Comparison of ENCODE assay signal across 13 cellular contexts in the genomic region with DNA sequence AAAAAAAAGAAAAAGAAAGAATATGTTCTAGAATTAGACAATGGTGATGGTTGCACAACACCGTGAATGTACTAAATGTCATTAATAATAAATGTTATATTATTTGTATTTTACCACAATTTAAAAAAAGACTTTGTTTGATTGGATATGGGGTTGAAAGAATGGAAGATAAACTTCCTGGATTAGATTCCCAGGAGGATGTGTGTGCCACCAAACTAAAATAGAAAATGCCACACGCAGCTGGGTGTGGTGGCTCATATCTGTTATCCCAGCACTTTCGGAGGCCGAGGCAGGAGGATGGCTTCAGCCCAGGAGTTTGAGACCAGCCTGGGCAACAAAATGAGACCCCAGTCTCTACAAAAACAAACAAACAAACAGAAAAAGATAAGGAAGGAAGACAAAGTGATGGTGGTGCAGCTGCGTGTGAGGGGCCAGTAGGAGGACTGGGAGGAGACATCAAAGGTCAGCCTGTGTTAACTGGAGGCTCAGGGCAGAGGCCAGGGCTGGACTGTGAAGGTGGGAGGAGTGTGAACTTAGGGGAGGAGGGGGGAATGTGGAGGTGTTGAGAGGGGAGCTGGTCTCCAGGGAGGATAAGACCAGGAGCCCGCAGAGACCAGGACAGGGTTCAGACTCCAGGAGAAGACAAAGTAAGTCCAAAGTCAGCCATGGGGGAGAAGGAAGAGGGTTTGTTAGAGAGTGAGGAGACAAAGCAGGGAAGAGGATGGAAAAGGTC. TPM values are rescaled to one million over a fixed set of nuclear protein-coding genes. Genes with fewer than 3 reads are reported as not detected.
A peak's percentile ranks its signal among the peaks of the same experiment; 100 is the strongest.
DNase-seq lines count a peak whose midpoint lies in the region; ATAC-seq and TF ChIP-seq lines count a peak whose summit lies in the region.
"Had no signal": no experiment of that assay in that cellular context is flagged by ENCODE, and none has a peak within 500 bp of the region (broad histone marks: within the 10 kb centered on the region; RNA-seq: fewer than 3 reads in every experiment).

No MANE protein-coding gene starts in this region.

- H3K36me3 Mint-ChIP-seq in CD4-positive, alpha-beta T cell (ENCODE audit: low read depth): peaks cover 39% of the 10 kb centered on the region
- peaks cover 14% of the 10 kb centered on the region for H3K36me3 Mint-ChIP-seq in T-cell
- no peaks in the 10 kb centered on the region for H3K36me3 Mint-ChIP-seq in glutamatergic neuron (ENCODE audit: unreplicated experiment)

- POLR2A ChIA-PET in CD4-positive, alpha-beta T cell (lab: Charles Lee): no interaction called here
- POLR2A ChIA-PET in T-cell (lab: Charles Lee): interaction anchor here in 1 of 2 donors (0.7 kb wide), 1 partner anchor 85 kb away, joined by 11 read pairs; no protein-coding TSS in a partner anchor

- no peak for TF ChIP-seq CTCF in CD4-positive, alpha-beta T cell (IDR thresholded peaks at IDR 0.05)
- TF ChIP-seq CTCF in fibroblast of the aortic adventitia (IDR thresholded peaks at IDR 0.05; ENCODE audit: insufficient read depth, low read length): no peak
- no peak for TF ChIP-seq CTCF in sigmoid colon (IDR thresholded peaks at IDR 0.05)
- TF ChIP-seq CTCF in glutamatergic neuron (IDR thresholded peaks at IDR 0.05; ENCODE audit: partially characterized antibody, unreplicated experiment): no peak

- ATAC-seq in CD4-positive, alpha-beta T cell (ENCODE audit: poor library complexity): no peak
- ATAC-seq in T-cell (replicated peaks in 1 of 4) (no peak), GM19467 (IDR thresholded peaks at IDR 0.05; ENCODE audit: unreplicated experiment) (no peak), GM21576 (IDR thresholded peaks at IDR 0.05; ENCODE audit: unreplicated experiment) (no peak)

- H3K27me3 ChIP-seq in CD4-positive, alpha-beta T cell (ENCODE audit: control insufficient read depth, insufficient read depth, low read length): no peaks in the 10 kb centered on the region
- H3K27me3 ChIP-seq in sigmoid colon: no peaks in the 10 kb centered on the region

- WGBS in sigmoid colon, 2 donors: 83 to 87% methylated on average over 6 of the region's 6 CpGs

- H3K4me3 ChIP-seq in fibroblast of the aortic adventitia (ENCODE audit: low read depth, low read length): no peak overlapping the region
- peak overlapping the region in 1 of 4 donors; percentile 30 for H3K4me3 ChIP-seq in sigmoid colon
- H3K4me3 ChIP-seq: SJSA1 had no signal

- H3K4me1 Mint-ChIP-seq in CD4-positive, alpha-beta T cell (ENCODE audit: low read depth): peaks cover 50% of the 10 kb centered on the region
- peaks cover 54 to 85% (median 69%) of the 10 kb centered on the region in 3 donors for H3K4me1 Mint-ChIP-seq in T-cell
- H3K4me1 Mint-ChIP-seq in glutamatergic neuron (ENCODE audit: low read depth, unreplicated experiment): peaks cover 2% of the 10 kb centered on the region

- H3K4me3 Mint-ChIP-seq in CD4-positive, alpha-beta T cell: no peak overlapping the region
- H3K4me3 Mint-ChIP-seq in T-cell (peak overlapping the region in 1 of 3 donors; percentile 54), glutamatergic neuron (ENCODE audit: unreplicated experiment) (no peak overlapping the region)

- peaks cover 0 to 3% (median 0%) of the 10 kb centered on the region in 4 donors for H3K4me1 ChIP-seq in sigmoid colon

- DNase-seq in CD4-positive, alpha-beta T cell: no peak
- DNase-seq in T-cell: no peak
- peak; percentile 49 for DNase-seq in fibroblast of the aortic adventitia (ENCODE audit: low read depth)
- DNase-seq in sigmoid colon: no peak
- DNase-seq in glutamatergic neuron: no peak
- no peak for DNase-seq in NCI-H2081 treated with DMSO at 0.1 percent for 48 hours (lab: John Stamatoyannopoulos, UW)
- DNase-seq: activated CD4-positive, CD25-positive, alpha-beta regulatory T cell treated with anti-CD3 and anti-CD28 coated beads, Interleukin-2, amount 50 U/mL, for 72 hours; cortex of kidney; midbrain had no signal

- peak overlapping the region; percentile 30 for H3K27ac Mint-ChIP-seq in CD4-positive, alpha-beta T cell
- peak overlapping the region; percentile 45 to 68 for H3K27ac Mint-ChIP-seq in T-cell
- H3K27ac Mint-ChIP-seq in glutamatergic neuron (ENCODE audit: unreplicated experiment): no peak overlapping the region

- H3K27ac ChIP-seq in CD4-positive, alpha-beta T cell (ENCODE audit: low read depth, low read length): no peak overlapping the region
- H3K27ac ChIP-seq in sigmoid colon: peak overlapping the region in 3 of 4 donors; percentile 10 to 76 (median 27)
- H3K27ac ChIP-seq: SJSA1 had no signal

- TF ChIP-seq POLR2A in sigmoid colon (IDR thresholded peaks at IDR 0.05): no peak

- no peak for TF ChIP-seq EP300 in sigmoid colon (IDR thresholded peaks at IDR 0.05)

- no peaks in the 10 kb centered on the region for H3K36me3 ChIP-seq in sigmoid colon
- H3K36me3 ChIP-seq: SJSA1 had no signal

- no peaks in the 10 kb centered on the region for H3K27me3 Mint-ChIP-seq in CD4-positive, alpha-beta T cell
- H3K27me3 Mint-ChIP-seq in T-cell (peaks cover 0 to 4% of the 10 kb centered on the region in 2 donors), glutamatergic neuron (ENCODE audit: unreplicated experiment) (no peaks in the 10 kb centered on the region)

- CTCF ChIA-PET in CD4-positive, alpha-beta T cell (lab: Charles Lee): interaction anchor here (0.7 kb wide), 1 partner anchor 47 kb away, joined by 3 read pairs; no protein-coding TSS in a partner anchor
- CTCF ChIA-PET in T-cell (lab: Charles Lee): no interaction called here

- intact Hi-C loops in CD4-positive, alpha-beta T cell (cut with DNase I, micrococcal nuclease): loop anchor here in 1 of 2 experiments (5.0 kb wide), 1 partner anchor 39 kb away; no protein-coding TSS in a partner anchor
- intact Hi-C loops in sigmoid colon (cut with DNase I): no loop called here

- H3K9me3 Mint-ChIP-seq in CD4-positive, alpha-beta T cell: no peaks in the 10 kb centered on the region
- H3K9me3 Mint-ChIP-seq in T-cell (no peaks in the 10 kb centered on the region), glutamatergic neuron (ENCODE audit: unreplicated experiment) (peaks cover 5% of the 10 kb centered on the region)

- no peaks in the 10 kb centered on the region for H3K9me3 ChIP-seq in CD4-positive, alpha-beta T cell (ENCODE audit: control insufficient read depth, low read length)
- no peaks in the 10 kb centered on the region for H3K9me3 ChIP-seq in sigmoid colon
- H3K9me3 ChIP-seq: SJSA1 had no signal

RNA-seq across cellular contexts. Expression of gene PECAM1, which starts 4.1 kb away (rescaled TPM):
- total RNA-seq in CD4-positive, alpha-beta T cell: 10 to 100 TPM; 20.6 to 20.8 TPM
- 10 to 100 TPM; 20.9 to 69.3 (median 57.1) TPM for total RNA-seq in T-cell
- total RNA-seq in fibroblast of the aortic adventitia (ENCODE audit: low replicate concordance): 1.2 and 7.4 TPM in 2 replicates
- total RNA-seq in sigmoid colon: 10 to 100 TPM; 36.0 to 60.9 (median 44.3) TPM
- polyA plus RNA-seq in sigmoid colon: 10 to 100 TPM in 1 of 3 donors, 1 to 10 TPM in 2; 3.6 to 39.0 (median 4.9) TPM
- total RNA-seq in glutamatergic neuron (ENCODE audit: unreplicated experiment): not detected
- total RNA-seq: NCI-H460, SJSA1 had no signal
